ENCODE assay signal across 8 cellular contexts in the genomic region with DNA sequence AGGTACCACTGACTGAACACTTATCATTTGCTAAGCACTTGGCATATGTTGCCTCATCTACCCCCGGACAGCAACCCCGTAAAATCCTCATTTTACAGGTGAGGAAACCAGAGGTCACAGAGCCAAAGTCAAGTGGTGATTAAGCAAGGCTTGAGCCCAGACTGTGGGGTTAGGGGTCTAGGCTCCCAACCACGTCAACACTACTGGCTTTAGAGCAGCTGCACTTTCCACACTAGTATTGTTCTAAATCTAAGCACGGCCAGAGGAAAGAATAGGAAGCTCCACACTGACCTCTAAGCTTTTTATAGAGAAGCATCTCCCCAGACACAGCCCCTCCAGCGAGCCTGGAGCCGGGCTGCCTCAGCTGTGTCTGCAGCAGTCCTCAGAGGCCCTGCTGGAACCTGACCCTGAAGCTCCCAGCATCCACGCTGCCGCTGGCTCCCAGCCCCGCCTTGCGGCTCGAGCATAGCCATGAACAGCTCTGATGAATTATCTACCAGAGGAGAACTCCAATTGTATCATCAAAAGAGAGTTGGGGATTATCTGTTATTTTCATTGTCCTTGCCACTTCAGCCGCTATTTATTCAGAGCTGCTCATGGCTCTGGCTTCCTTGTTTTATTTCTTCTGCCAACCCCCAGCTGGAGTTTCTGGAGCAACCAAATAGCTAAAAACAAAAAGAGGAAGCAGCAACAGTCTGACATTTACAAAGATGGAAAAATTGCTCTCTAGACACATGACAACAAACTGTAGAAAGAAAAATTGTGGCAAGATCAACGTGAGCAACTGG.
DNase-seq lines count a peak whose midpoint lies in the region; ATAC-seq lines count a peak whose summit lies in the region.

No MANE protein-coding gene starts in this region.

- CTCF ChIA-PET in activated CD4-positive, alpha-beta memory T cell treated with anti-CD3 and anti-CD28 coated beads, Interleukin-2, amount 10 ng/mL, durations not matched to agents 7 days and 5 days (lab: Charles Lee) = no interaction called here

- H3K27ac ChIP-seq in HUES64 (ENCODE audit: low read depth, low read length) = peak overlapping the region; percentile 32

- no peaks in the 10 kb centered on the region for H3K36me3 Mint-ChIP-seq in activated CD4-positive, alpha-beta memory T cell treated with anti-CD3 and anti-CD28 coated beads, Interleukin-2, amount 10 ng/mL, durations not matched to agents 7 days and 5 days (ENCODE audit: low read depth)

- DNase-seq in SK-N-DZ (ENCODE audit: low spot score) (peak; percentile 67), glomerular visceral epithelial cell (ENCODE audit: extremely low spot score) (peak; percentile 31), posterior cingulate gyrus (peak; percentile 76 to 98 (median 84)), 8988T (no peak)
- no peak for DNase-seq in activated CD4-positive, alpha-beta memory T cell treated with anti-CD3 and anti-CD28 coated beads, Interleukin-2, amount 10 ng/mL, durations not matched to agents 7 days and 5 days
- no peak for DNase-seq in stimulated activated naive CD4-positive, alpha-beta T cell treated with Interleukin-2 at 50 U/mL for 16 hours (lab: John Stamatoyannopoulos, UW)

- 86% methylated on average over 13 of the region's 13 CpGs for WGBS in HUES64

- no peaks in the 10 kb centered on the region for H3K9me3 ChIP-seq in HUES64 (ENCODE audit: insufficient read depth, low read depth, low read length)

- H3K27me3 ChIP-seq in HUES64 (ENCODE audit: insufficient read depth, low read length) = no peaks in the 10 kb centered on the region

- H3K4me3 ChIP-seq in HUES64 (ENCODE audit: low read length) = no peak overlapping the region

- intact Hi-C loops in posterior cingulate gyrus (cut with DNase I) = loop anchor here (1.0 kb wide), 1 partner anchor 62 kb away; a partner anchor contains a TSS

- no peak for ATAC-seq in GM21576 (IDR thresholded peaks at IDR 0.05; ENCODE audit: unreplicated experiment)

- peaks cover 3% of the 10 kb centered on the region for H3K4me1 Mint-ChIP-seq in activated CD4-positive, alpha-beta memory T cell treated with anti-CD3 and anti-CD28 coated beads, Interleukin-2, amount 10 ng/mL, durations not matched to agents 7 days and 5 days

- H3K9me3 Mint-ChIP-seq in activated CD4-positive, alpha-beta memory T cell treated with anti-CD3 and anti-CD28 coated beads, Interleukin-2, amount 10 ng/mL, durations not matched to agents 7 days and 5 days = no peaks in the 10 kb centered on the region

- H3K9ac ChIP-seq in HUES64 (ENCODE audit: low read depth, low read length) = no peak overlapping the region

- H3K4me3 Mint-ChIP-seq in activated CD4-positive, alpha-beta memory T cell treated with anti-CD3 and anti-CD28 coated beads, Interleukin-2, amount 10 ng/mL, durations not matched to agents 7 days and 5 days = no peak overlapping the region

- H3K36me3 ChIP-seq in HUES64 (ENCODE audit: insufficient read depth, low read length) = no peaks in the 10 kb centered on the region

- H3K27ac Mint-ChIP-seq in activated CD4-positive, alpha-beta memory T cell treated with anti-CD3 and anti-CD28 coated beads, Interleukin-2, amount 10 ng/mL, durations not matched to agents 7 days and 5 days = no peak overlapping the region

- no peaks in the 10 kb centered on the region for H3K27me3 Mint-ChIP-seq in activated CD4-positive, alpha-beta memory T cell treated with anti-CD3 and anti-CD28 coated beads, Interleukin-2, amount 10 ng/mL, durations not matched to agents 7 days and 5 days

- H3K4me1 ChIP-seq in HUES64 (ENCODE audit: insufficient read depth, low read length) = peaks cover 22% of the 10 kb centered on the region

- POLR2A ChIA-PET in activated CD4-positive, alpha-beta memory T cell treated with anti-CD3 and anti-CD28 coated beads, Interleukin-2, amount 10 ng/mL, durations not matched to agents 7 days and 5 days (lab: Charles Lee) = interaction anchor here (1.0 kb wide), 1 partner anchor 22 kb away, joined by 3 read pairs; no protein-coding TSS in a partner anchor

Comparison
In these comparisons a context has a peak if more than half of its experiments do, and no peak if none do; other contexts are left out.
1. DNase-seq: peak in SK-N-DZ (single experiment), glomerular visceral epithelial cell (single experiment) and posterior cingulate gyrus (10 of 10); none in activated CD4-positive, alpha-beta memory T cell treated with anti-CD3 and anti-CD28 coated beads, Interleukin-2, amount 10 ng/mL, durations not matched to agents 7 days and 5 days (single experiment), stimulated activated naive CD4-positive, alpha-beta T cell treated with Interleukin-2 at 50 U/mL for 16 hours (single experiment) and 8988T (single experiment).